ENCODE assay signal across 9 cellular contexts in the genomic region with DNA sequence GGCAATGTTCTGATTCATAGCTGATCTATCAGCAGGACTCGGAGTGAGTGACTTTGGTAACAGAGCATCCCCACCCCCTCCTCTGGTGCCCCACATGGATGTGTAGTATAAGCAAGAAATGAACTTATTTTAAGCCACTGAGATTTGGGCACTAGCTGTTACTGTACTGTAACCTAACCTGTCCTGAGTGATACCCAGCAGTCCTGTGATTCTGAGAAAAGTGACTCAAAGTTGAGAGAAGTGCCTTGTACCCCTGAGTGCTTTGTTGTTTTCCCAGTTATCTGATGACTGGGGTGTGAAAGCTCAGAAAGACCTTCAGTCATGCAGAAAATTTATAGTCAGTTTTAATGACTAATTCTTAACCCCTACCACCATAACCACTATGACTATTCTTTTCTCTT.
DNase-seq lines count a peak whose midpoint lies in the region; ATAC-seq and TF ChIP-seq lines count a peak whose summit lies in the region.
"Had no signal": no experiment of that assay in that cellular context is flagged by ENCODE, and none has a peak within 500 bp of the region (broad histone marks: within the 10 kb centered on the region; RNA-seq: fewer than 3 reads in every experiment).

No MANE protein-coding gene starts in this region.

- ATAC-seq in GM18858 (IDR thresholded peaks at IDR 0.05; ENCODE audit: unreplicated experiment) (peak; percentile 76), GM21515 (IDR thresholded peaks at IDR 0.05; ENCODE audit: unreplicated experiment) (peak; percentile 59), HG03442 (IDR thresholded peaks at IDR 0.05; ENCODE audit: unreplicated experiment) (peak; percentile 96), GM19324 (IDR thresholded peaks at IDR 0.05; ENCODE audit: low FRiP score, unreplicated experiment) (no peak)

- H3K27me3 Mint-ChIP-seq in HFFc6 (ENCODE audit: insufficient read depth) (peaks cover 14% of the 10 kb centered on the region), glutamatergic neuron (ENCODE audit: unreplicated experiment) (no peaks in the 10 kb centered on the region)

- H3K4me1 Mint-ChIP-seq in HFFc6 (ENCODE audit: low read depth) (peaks cover 4% of the 10 kb centered on the region; the same call in 1 of the 2 replicates), glutamatergic neuron (ENCODE audit: low read depth, unreplicated experiment) (peaks cover 8% of the 10 kb centered on the region)

- H3K36me3 Mint-ChIP-seq in HFFc6 (ENCODE audit: low read depth) (no peaks in the 10 kb centered on the region), glutamatergic neuron (ENCODE audit: unreplicated experiment) (no peaks in the 10 kb centered on the region)
- H3K36me3 Mint-ChIP-seq: brain had no signal

- H3K9me3 Mint-ChIP-seq in HFFc6 (no peaks in the 10 kb centered on the region), glutamatergic neuron (ENCODE audit: unreplicated experiment) (no peaks in the 10 kb centered on the region)

- H3K4me3 Mint-ChIP-seq in HFFc6 (no peak overlapping the region), glutamatergic neuron (ENCODE audit: unreplicated experiment) (no peak overlapping the region)
- H3K4me3 Mint-ChIP-seq: brain had no signal

- TF ChIP-seq CTCF in HFFc6 (IDR thresholded peaks at IDR 0.05) (no peak), glutamatergic neuron (IDR thresholded peaks at IDR 0.05; ENCODE audit: partially characterized antibody, unreplicated experiment) (no peak)

- H3K27ac Mint-ChIP-seq in HFFc6 (no peak overlapping the region), glutamatergic neuron (ENCODE audit: unreplicated experiment) (no peak overlapping the region)
- H3K27ac Mint-ChIP-seq: brain had no signal

- peak; percentile 29 for DNase-seq in left kidney (ENCODE audit: low read depth, low spot score)
- no peak for DNase-seq in NCI-H128 (lab: John Stamatoyannopoulos, UW; ENCODE audit: unreplicated experiment)
- DNase-seq in HFFc6, result no peak
- DNase-seq in glutamatergic neuron, result no peak
